ENCODE assay signal across 8 cellular contexts in the genomic region with DNA sequence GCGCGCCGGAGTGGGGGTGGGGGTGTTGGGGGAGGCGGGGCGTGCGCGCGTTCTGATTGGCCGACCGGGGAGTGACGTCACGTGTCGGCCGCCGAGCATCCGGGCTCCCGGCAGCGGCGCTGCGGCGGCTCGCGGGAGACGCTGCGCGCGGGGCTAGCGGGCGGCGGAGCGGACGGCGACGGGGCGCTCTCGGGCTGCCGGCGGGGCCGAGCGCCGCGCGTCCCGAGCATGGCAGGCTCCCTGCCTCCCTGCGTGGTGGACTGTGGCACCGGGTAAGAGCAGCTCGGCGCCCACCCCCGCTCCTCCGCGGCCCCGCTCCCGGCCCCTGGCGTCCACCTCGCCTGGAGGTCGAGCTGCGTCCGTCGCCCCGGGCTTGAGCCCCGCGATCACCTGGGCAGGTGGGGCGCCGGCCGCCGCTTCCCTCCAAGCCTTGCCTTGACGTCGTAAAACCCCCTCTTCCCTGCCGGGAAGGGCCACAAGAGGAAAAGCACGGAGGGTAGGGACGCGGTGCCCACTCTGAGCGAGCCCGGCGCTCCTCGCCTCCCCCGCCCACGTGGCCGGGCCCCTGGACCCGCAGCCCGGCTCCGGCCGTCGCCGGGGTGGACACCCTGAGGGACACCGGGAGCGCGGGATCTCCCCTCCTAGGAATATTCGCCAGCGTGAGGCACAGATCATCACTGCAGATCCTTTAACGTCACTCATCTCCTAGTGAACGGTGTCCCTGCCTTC. TPM values are rescaled to one million over a fixed set of nuclear protein-coding genes. Genes with fewer than 3 reads are reported as not detected.
DNase-seq lines count a peak whose midpoint lies in the region; ATAC-seq lines count a peak whose summit lies in the region.

A gene (plus strand): TSS at position 98 of the 729 bp plus-strand sequence. CDS start 131 bp downstream, at position 229.

- peaks cover 6% of the 10 kb centered on the region for H3K4me1 ChIP-seq in ectodermal cell (ENCODE audit: control insufficient read depth, insufficient read depth, low read length)

- H3K36me3 ChIP-seq in ectodermal cell (ENCODE audit: control insufficient read depth, insufficient read depth, low read length), result no peaks in the 10 kb centered on the region

- H3K9me3 ChIP-seq in ectodermal cell (ENCODE audit: control insufficient read depth, low read length), result no peaks in the 10 kb centered on the region

- DNase-seq in AG20443 (ENCODE audit: low spot score) (peak; percentile 99), NCI-H510A (lab: John Stamatoyannopoulos, UW) (peak; percentile 57), lung microvascular endothelial cell (ENCODE audit: low read depth in 2 of 2) (peak; percentile 91 to 95)
- DNase-seq in activated CD8-positive, alpha-beta memory T cell treated with anti-CD3 and anti-CD28 coated beads for 1 hour (ENCODE audit: extremely low read depth in 1 of 2, low read depth in 1 of 2), result peak; percentile 78 to 89
- DNase-seq in stimulated activated CD4-positive, alpha-beta T cell treated with anti-CD3 and anti-CD28 coated beads, TNF-alpha, amount 100 ng/mL, for 24 hours (ENCODE audit: low read depth in 3 of 3), result peak; percentile 77 to 85 (median 83)

- ATAC-seq in GM18870 (IDR thresholded peaks at IDR 0.05; ENCODE audit: unreplicated experiment) (peak; percentile 40), HG03097 (IDR thresholded peaks at IDR 0.05; ENCODE audit: low FRiP score, unreplicated experiment) (peak; percentile 70)

- no peak within 1 kb of the TSS for H3K27ac ChIP-seq in ectodermal cell (ENCODE audit: insufficient read depth, low read depth, low read length, poor library complexity, severe bottlenecking)

- H3K27me3 ChIP-seq in ectodermal cell (ENCODE audit: control insufficient read depth, insufficient read depth, low read length, poor library complexity, severe bottlenecking), result no peaks in the 10 kb centered on the region

- WGBS in ectodermal cell, 2 experiments, result 0% methylated on average over 92 of the region's 92 CpGs

- peak within 1 kb of the TSS; percentile 90 for H3K4me3 ChIP-seq in ectodermal cell (ENCODE audit: insufficient read depth, low read depth, low read length)

RNA-seq across cellular contexts. Expression of the gene that starts here (rescaled TPM):
- polyA plus RNA-seq in ectodermal cell (2013, experiment 1 of 4), result 30.4 TPM
- 22.6 TPM for polyA plus RNA-seq in ectodermal cell (2013, experiment 2 of 4)
- polyA plus RNA-seq in ectodermal cell (2013, experiment 3 of 4), result 20.3 TPM
- 21.8 TPM for polyA plus RNA-seq in ectodermal cell (2013, experiment 4 of 4)
- 4.1 and 4.4 TPM in 2 replicates for total RNA-seq in lung microvascular endothelial cell
